ENCODE assay signal across 1 cellular context in genomic region chr1:111139956-111140679, GRCh38.
TF ChIP-seq lines count a peak whose summit lies in the region.

TSS of gene CEPT1 (plus strand) at chr1:111140223. CDS start at chr1:111147715, 7,492 bp downstream.
TSS of gene DRAM2 (minus strand) at chr1:111140093. CDS start at chr1:111131554, 8,539 bp downstream.

TF ChIP-seq in HepG2, 621 proteins besides CTCF, POLR2A, EP300 and RAD21 (continued from another document and continues in another):
- TF ChIP-seq, protein P1, sequence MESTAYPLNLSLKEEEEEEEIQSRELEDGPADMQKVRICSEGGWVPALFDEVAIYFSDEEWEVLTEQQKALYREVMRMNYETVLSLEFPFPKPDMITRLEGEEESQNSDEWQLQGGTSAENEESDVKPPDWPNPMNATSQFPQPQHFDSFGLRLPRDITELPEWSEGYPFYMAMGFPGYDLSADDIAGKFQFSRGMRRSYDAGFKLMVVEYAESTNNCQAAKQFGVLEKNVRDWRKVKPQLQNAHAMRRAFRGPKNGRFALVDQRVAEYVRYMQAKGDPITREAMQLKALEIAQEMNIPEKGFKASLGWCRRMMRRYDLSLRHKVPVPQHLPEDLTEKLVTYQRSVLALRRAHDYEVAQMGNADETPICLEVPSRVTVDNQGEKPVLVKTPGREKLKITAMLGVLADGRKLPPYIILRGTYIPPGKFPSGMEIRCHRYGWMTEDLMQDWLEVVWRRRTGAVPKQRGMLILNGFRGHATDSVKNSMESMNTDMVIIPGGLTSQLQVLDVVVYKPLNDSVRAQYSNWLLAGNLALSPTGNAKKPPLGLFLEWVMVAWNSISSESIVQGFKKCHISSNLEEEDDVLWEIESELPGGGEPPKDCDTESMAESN (CRISPR knock-in tag; conservative IDR thresholded peaks at IDR 0.05): peak; percentile 77; the same call in 1 of the 2 replicates
- TF ChIP-seq ZSCAN9 (CRISPR knock-in tag; IDR thresholded peaks at IDR 0.05; ENCODE audit: borderline replicate concordance) (no peak), ZEB1 (IDR thresholded peaks at IDR 0.05; ENCODE audit: insufficient replicate concordance, low read depth) (no peak), ZNF549 (CRISPR knock-in tag; IDR thresholded peaks at IDR 0.05) (no peak), ZNF556 (CRISPR knock-in tag; IDR thresholded peaks at IDR 0.05; ENCODE audit: borderline replicate concordance) (no peak; the same call in 1 of the 2 replicates), GLI4 (CRISPR knock-in tag; IDR thresholded peaks at IDR 0.05; ENCODE audit: borderline replicate concordance) (no peak), PBX3 (CRISPR knock-in tag; IDR thresholded peaks at IDR 0.05; ENCODE audit: borderline replicate concordance) (no peak), TOPORS (CRISPR knock-in tag; IDR thresholded peaks at IDR 0.05) (no peak), NBN (conservative IDR thresholded peaks at IDR 0.05) (no peak), XRCC5 (optimal IDR thresholded peaks at IDR 0.05; ENCODE audit: low read length) (peak; percentile 76), MYPOP (CRISPR knock-in tag; IDR thresholded peaks at IDR 0.05) (peak; percentile 48; the same call in 1 of the 2 replicates), ZNF782 (CRISPR knock-in tag; IDR thresholded peaks at IDR 0.05; ENCODE audit: borderline replicate concordance) (no peak), ZNF816 (CRISPR knock-in tag; IDR thresholded peaks at IDR 0.05; ENCODE audit: borderline replicate concordance) (no peak), ZNF724P (CRISPR knock-in tag; IDR thresholded peaks at IDR 0.05; ENCODE audit: borderline replicate concordance) (0 out of 2 replicates have a peak, but pooled peaks have one; percentile 47), FOXK1 (CRISPR knock-in tag; IDR thresholded peaks at IDR 0.05; ENCODE audit: borderline replicate concordance, low read depth) (peak; percentile 71; the same call in 1 of the 2 replicates), ZNF639 (CRISPR knock-in tag; conservative IDR thresholded peaks at IDR 0.05) (peak; percentile 71; the same call in 1 of the 2 replicates), MLXIP (CRISPR knock-in tag; IDR thresholded peaks at IDR 0.05; ENCODE audit: borderline replicate concordance) (no peak), MTF2 (CRISPR knock-in tag; IDR thresholded peaks at IDR 0.05; ENCODE audit: borderline replicate concordance) (no peak), PLRG1 (conservative IDR thresholded peaks at IDR 0.05) (no peak), PCBP1 (IDR thresholded peaks at IDR 0.05; ENCODE audit: borderline replicate concordance, low read depth, low read length) (no peak), IRF2 (CRISPR knock-in tag; IDR thresholded peaks at IDR 0.05) (peak; percentile 77), ISX (CRISPR knock-in tag; conservative IDR thresholded peaks at IDR 0.05) (peak; percentile 61; the same call in 1 of the 2 replicates), RELA (CRISPR knock-in tag; IDR thresholded peaks at IDR 0.05) (no peak), RNF219 (CRISPR knock-in tag; IDR thresholded peaks at IDR 0.05) (no peak), ADNP (CRISPR knock-in tag; IDR thresholded peaks at IDR 0.05) (no peak), PRPF4 (IDR thresholded peaks at IDR 0.05; ENCODE audit: low read depth, low read length, poor library complexity, severe bottlenecking) (no peak), ZNF33B (CRISPR knock-in tag; IDR thresholded peaks at IDR 0.05) (no peak; the same call in none of the 2 replicates), ZBTB7B (CRISPR knock-in tag; IDR thresholded peaks at IDR 0.05) (peak; percentile 14; the same call in 1 of the 2 replicates), ZIK1 (CRISPR knock-in tag; IDR thresholded peaks at IDR 0.05; ENCODE audit: borderline replicate concordance, low read depth) (peak; percentile 80; the same call in 1 of the 2 replicates), NR2F2 (IDR thresholded peaks at IDR 0.05; ENCODE audit: borderline replicate concordance, low read depth) (no peak), FOXM1 (CRISPR knock-in tag; IDR thresholded peaks at IDR 0.05) (no peak), SMARCC2 (IDR thresholded peaks at IDR 0.05) (no peak), RERE (CRISPR knock-in tag; IDR thresholded peaks at IDR 0.05; ENCODE audit: low read depth) (no peak), ZNF749 (CRISPR knock-in tag; IDR thresholded peaks at IDR 0.05; ENCODE audit: borderline replicate concordance) (no peak), ZNF546 (CRISPR knock-in tag; conservative IDR thresholded peaks at IDR 0.05) (no peak), RXRA (CRISPR knock-in tag; IDR thresholded peaks at IDR 0.05) (peak; percentile 72)
- TF ChIP-seq, protein P2, sequence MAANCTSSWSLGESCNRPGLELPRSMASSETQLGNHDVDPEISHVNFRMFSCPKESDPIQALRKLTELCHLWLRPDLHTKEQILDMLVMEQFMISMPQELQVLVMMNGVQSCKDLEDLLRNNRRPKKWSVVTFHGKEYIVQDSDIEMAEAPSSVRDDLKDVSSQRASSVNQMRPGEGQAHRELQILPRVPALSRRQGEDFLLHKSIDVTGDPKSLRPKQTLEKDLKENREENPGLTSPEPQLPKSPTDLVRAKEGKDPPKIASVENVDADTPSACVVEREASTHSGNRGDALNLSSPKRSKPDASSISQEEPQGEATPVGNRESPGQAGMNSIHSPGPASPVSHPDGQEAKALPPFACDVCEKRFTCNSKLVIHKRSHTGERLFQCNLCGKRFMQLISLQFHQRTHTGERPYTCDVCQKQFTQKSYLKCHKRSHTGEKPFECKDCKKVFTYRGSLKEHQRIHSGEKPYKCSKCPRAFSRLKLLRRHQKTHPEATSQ (CRISPR knock-in tag; IDR thresholded peaks at IDR 0.05; ENCODE audit: borderline replicate concordance): no peak
- TF ChIP-seq, protein P3, sequence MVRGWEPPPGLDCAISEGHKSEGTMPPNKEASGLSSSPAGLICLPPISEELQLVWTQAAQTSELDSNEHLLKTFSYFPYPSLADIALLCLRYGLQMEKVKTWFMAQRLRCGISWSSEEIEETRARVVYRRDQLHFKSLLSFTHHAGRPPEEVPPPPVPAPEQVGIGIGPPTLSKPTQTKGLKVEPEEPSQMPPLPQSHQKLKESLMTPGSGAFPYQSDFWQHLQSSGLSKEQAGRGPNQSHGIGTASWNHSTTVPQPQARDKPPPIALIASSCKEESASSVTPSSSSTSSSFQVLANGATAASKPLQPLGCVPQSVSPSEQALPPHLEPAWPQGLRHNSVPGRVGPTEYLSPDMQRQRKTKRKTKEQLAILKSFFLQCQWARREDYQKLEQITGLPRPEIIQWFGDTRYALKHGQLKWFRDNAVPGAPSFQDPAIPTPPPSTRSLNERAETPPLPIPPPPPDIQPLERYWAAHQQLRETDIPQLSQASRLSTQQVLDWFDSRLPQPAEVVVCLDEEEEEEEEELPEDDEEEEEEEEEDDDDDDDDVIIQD (CRISPR knock-in tag; IDR thresholded peaks at IDR 0.05; ENCODE audit: low read depth): peak; percentile 45; the same call in 1 of the 2 replicates
- TF ChIP-seq, protein P4, sequence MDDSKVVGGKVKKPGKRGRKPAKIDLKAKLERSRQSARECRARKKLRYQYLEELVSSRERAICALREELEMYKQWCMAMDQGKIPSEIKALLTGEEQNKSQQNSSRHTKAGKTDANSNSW (CRISPR knock-in tag; IDR thresholded peaks at IDR 0.05; ENCODE audit: borderline replicate concordance): no peak
- TF ChIP-seq, protein P5, sequence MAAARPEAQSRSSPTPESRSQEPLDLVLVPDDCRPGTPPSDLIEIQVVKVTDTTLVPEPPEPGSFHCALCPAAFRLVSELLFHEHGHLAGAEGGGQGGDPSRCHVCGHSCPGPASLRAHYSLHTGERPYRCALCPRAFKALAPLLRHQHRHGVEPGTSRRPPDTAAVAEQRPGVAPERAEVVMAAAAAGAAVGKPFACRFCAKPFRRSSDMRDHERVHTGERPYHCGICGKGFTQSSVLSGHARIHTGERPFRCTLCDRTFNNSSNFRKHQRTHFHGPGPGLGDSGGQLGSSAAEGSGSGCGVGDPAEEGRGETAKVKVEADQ (CRISPR knock-in tag; IDR thresholded peaks at IDR 0.05; ENCODE audit: borderline replicate concordance): no peak; the same call in 1 of the 2 replicates
